1 cellular context compared by ENCODE assay signal in the genomic region with DNA sequence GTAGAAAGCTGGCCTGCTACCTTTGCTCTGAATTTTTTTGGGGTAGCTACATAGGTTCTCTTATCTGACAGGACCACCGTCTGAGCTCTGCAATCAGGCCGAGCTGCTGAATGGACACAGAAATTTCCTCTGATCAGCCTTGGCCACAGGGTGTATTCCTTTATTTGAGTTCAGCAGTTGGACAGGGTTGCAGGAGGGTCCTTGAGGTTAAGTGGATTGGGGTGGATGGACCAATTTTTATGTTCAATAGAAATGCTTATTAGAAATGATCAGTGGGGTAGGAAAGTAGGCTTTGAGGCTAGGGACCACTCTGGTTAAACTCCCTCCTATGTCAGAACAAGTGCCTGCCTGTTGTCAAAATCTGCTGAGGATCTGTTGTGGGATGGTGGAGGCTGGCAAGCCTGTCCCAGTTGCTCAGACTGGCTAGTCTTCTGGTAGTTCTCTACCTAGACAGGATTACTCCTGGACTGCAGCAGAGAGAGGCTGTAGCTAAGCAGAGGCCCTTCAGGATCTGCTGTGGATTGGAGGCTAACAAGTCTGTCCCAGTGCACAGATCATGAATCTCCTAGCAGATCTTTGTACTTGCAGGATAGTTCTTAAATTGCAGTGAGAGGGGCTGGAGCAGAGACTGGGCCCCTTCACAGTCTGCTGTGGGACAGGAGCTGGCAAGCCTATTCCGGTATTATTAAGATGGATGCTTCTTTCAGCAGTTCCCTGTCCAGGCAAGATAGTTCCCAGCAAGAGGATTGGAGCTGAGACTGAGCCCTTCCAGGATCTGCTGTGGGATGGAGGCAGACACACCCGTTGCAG.
TF ChIP-seq lines count a peak whose summit lies in the region.

No MANE protein-coding gene starts in this region.

TF ChIP-seq in HCT116, 20 proteins besides CTCF, POLR2A, EP300 and RAD21 (continued from another document):
- TF ChIP-seq, protein P1, sequence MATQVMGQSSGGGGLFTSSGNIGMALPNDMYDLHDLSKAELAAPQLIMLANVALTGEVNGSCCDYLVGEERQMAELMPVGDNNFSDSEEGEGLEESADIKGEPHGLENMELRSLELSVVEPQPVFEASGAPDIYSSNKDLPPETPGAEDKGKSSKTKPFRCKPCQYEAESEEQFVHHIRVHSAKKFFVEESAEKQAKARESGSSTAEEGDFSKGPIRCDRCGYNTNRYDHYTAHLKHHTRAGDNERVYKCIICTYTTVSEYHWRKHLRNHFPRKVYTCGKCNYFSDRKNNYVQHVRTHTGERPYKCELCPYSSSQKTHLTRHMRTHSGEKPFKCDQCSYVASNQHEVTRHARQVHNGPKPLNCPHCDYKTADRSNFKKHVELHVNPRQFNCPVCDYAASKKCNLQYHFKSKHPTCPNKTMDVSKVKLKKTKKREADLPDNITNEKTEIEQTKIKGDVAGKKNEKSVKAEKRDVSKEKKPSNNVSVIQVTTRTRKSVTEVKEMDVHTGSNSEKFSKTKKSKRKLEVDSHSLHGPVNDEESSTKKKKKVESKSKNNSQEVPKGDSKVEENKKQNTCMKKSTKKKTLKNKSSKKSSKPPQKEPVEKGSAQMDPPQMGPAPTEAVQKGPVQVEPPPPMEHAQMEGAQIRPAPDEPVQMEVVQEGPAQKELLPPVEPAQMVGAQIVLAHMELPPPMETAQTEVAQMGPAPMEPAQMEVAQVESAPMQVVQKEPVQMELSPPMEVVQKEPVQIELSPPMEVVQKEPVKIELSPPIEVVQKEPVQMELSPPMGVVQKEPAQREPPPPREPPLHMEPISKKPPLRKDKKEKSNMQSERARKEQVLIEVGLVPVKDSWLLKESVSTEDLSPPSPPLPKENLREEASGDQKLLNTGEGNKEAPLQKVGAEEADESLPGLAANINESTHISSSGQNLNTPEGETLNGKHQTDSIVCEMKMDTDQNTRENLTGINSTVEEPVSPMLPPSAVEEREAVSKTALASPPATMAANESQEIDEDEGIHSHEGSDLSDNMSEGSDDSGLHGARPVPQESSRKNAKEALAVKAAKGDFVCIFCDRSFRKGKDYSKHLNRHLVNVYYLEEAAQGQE (IDR thresholded peaks at IDR 0.05; ENCODE audit: low read depth) = no peak
- TF ChIP-seq JUND (IDR thresholded peaks at IDR 0.05) (no peak), YY1 (IDR thresholded peaks at IDR 0.05; ENCODE audit: extremely low read depth, insufficient replicate concordance, low read depth, low read length) (no peak), CEBPB (IDR thresholded peaks at IDR 0.05; ENCODE audit: low read depth) (no peak), EZH2 (IDR thresholded peaks at IDR 0.05) (no peak), ZFX (IDR thresholded peaks at IDR 0.05) (no peak), EZH2phosphoT487 (IDR thresholded peaks at IDR 0.05; ENCODE audit: borderline replicate concordance) (no peak), ZNF274 (IDR thresholded peaks at IDR 0.05; ENCODE audit: low read depth, low read length) (no peak), SP1 (IDR thresholded peaks at IDR 0.05; ENCODE audit: low read depth) (no peak)
- TF ChIP-seq, protein P2, sequence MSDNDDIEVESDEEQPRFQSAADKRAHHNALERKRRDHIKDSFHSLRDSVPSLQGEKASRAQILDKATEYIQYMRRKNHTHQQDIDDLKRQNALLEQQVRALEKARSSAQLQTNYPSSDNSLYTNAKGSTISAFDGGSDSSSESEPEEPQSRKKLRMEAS (IDR thresholded peaks at IDR 0.05) = no peak
- TF ChIP-seq, protein P3, sequence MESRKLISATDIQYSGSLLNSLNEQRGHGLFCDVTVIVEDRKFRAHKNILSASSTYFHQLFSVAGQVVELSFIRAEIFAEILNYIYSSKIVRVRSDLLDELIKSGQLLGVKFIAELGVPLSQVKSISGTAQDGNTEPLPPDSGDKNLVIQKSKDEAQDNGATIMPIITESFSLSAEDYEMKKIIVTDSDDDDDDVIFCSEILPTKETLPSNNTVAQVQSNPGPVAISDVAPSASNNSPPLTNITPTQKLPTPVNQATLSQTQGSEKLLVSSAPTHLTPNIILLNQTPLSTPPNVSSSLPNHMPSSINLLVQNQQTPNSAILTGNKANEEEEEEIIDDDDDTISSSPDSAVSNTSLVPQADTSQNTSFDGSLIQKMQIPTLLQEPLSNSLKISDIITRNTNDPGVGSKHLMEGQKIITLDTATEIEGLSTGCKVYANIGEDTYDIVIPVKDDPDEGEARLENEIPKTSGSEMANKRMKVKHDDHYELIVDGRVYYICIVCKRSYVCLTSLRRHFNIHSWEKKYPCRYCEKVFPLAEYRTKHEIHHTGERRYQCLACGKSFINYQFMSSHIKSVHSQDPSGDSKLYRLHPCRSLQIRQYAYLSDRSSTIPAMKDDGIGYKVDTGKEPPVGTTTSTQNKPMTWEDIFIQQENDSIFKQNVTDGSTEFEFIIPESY (IDR thresholded peaks at IDR 0.05; ENCODE audit: extremely low read depth, insufficient replicate concordance, low read length) = no peak
- TF ChIP-seq, protein P4, sequence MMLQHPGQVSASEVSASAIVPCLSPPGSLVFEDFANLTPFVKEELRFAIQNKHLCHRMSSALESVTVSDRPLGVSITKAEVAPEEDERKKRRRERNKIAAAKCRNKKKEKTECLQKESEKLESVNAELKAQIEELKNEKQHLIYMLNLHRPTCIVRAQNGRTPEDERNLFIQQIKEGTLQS (IDR thresholded peaks at IDR 0.05) = no peak
